Comparison of ENCODE assay signal across 1 cellular context in the genomic region with DNA sequence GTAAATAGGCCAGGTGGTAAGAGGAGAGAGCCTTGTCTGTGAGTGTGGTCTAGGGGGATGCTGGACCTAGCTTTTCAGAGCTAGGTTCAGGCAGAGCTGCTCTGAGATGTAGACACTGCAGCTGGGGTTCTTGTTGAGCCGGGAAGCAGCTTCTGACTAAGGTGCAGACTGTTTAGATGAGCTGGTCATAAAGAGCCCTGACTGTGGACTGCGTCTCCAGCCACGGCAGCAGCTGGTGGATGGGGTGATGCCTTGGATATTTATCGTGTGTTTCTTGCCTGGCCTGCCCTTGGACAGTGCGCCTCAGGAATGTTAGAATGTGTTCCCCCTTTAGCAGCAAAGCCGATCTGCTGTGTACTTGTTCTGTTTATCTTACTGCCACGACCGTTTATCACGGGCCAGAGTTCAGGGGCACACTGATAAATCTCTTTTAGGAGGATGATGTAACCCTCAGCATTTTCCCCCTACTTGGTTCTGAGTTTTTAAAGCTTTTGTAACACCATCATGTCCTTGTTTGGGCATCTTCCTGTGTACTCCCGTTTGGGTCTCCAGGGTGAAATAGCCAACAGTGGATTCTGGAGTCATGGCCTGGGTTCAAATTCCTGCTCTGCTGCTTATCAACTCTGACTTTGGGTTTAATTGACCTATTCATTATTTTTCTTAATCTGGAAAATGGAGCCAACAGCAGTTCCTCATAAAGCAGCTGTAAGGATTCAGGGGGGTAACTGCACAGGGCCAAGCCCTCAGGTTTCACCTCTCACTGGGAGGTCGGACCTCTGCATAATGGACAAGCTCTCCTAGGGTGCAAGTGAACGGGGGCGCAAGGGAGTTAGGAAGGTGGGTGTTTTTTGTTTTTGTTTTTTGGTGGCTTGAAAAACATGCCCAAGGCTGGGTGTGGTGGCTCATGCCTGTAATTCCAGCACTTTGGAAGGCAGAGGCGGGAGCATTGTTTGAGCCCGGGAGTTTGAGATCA.
A peak's percentile ranks its signal among the peaks of the same experiment; 100 is the strongest.
TF ChIP-seq lines count a peak whose summit lies in the region.

No MANE protein-coding gene starts in this region.

TF ChIP-seq in HepG2, 621 proteins besides CTCF, POLR2A, EP300 and RAD21 (continued from another document and continues in another):
- TF ChIP-seq PCBP2 (optimal IDR thresholded peaks at IDR 0.05; ENCODE audit: low read depth, low read length, poor library complexity, severe bottlenecking) (no peak), ZNF510 (CRISPR knock-in tag; IDR thresholded peaks at IDR 0.05; ENCODE audit: low read depth) (peak; percentile 32; the same call in 1 of the 2 replicates), DZIP1 (CRISPR knock-in tag; IDR thresholded peaks at IDR 0.05) (no peak), BCLAF1 (IDR thresholded peaks at IDR 0.05) (no peak), SNRNP70 (IDR thresholded peaks at IDR 0.05; ENCODE audit: low read depth, low read length) (no peak), CREM (IDR thresholded peaks at IDR 0.05) (peak; percentile 93), CREM (CRISPR knock-in tag; IDR thresholded peaks at IDR 0.05) (no peak), SOX13 (IDR thresholded peaks at IDR 0.05) (peak; percentile 91), SOX13 (CRISPR knock-in tag; conservative IDR thresholded peaks at IDR 0.05 in 1 of 2, IDR thresholded peaks at IDR 0.05 in 1 of 2) (peak in 1 of 2 experiments; percentile 96; a peak in 2 of 4 replicates), ZNF83 (CRISPR knock-in tag; IDR thresholded peaks at IDR 0.05; ENCODE audit: borderline replicate concordance) (no peak), TEAD2 (CRISPR knock-in tag; IDR thresholded peaks at IDR 0.05) (no peak), TFDP1 (CRISPR knock-in tag; IDR thresholded peaks at IDR 0.05; ENCODE audit: borderline replicate concordance) (no peak), RFX1 (IDR thresholded peaks at IDR 0.05) (peak; percentile 38; the same call in 1 of the 2 replicates), PHF5A (CRISPR knock-in tag; IDR thresholded peaks at IDR 0.05; ENCODE audit: low read depth, unreplicated experiment) (no peak), IRF9 (CRISPR knock-in tag; IDR thresholded peaks at IDR 0.05; ENCODE audit: borderline replicate concordance) (peak; percentile 62), RBFOX2 (IDR thresholded peaks at IDR 0.05; ENCODE audit: low read depth, low read length) (no peak), ZNF703 (CRISPR knock-in tag; IDR thresholded peaks at IDR 0.05; ENCODE audit: borderline replicate concordance) (peak; percentile 85; the same call in 1 of the 2 replicates), BORCS8-MEF2B (CRISPR knock-in tag; IDR thresholded peaks at IDR 0.05) (peak; percentile 76; the same call in 1 of the 2 replicates), ZNF552 (CRISPR knock-in tag; IDR thresholded peaks at IDR 0.05; ENCODE audit: borderline replicate concordance) (0 out of 2 replicates have a peak, but pooled peaks have one; percentile 70), FOSL1 (CRISPR knock-in tag; IDR thresholded peaks at IDR 0.05; ENCODE audit: borderline replicate concordance) (no peak), KDM2A (CRISPR knock-in tag; IDR thresholded peaks at IDR 0.05; ENCODE audit: borderline replicate concordance, low read depth) (peak; percentile 43; the same call in 1 of the 2 replicates), PCBP1 (IDR thresholded peaks at IDR 0.05; ENCODE audit: borderline replicate concordance, low read depth, low read length) (no peak), CBX1 (IDR thresholded peaks at IDR 0.05; ENCODE audit: low read depth) (peak; percentile 48), ZNF460 (CRISPR knock-in tag; IDR thresholded peaks at IDR 0.05; ENCODE audit: borderline replicate concordance) (peak; percentile 23; the same call in 1 of the 2 replicates), ZBTB8A (CRISPR knock-in tag; IDR thresholded peaks at IDR 0.05; ENCODE audit: borderline replicate concordance, low read depth) (no peak), ZKSCAN5 (CRISPR knock-in tag; IDR thresholded peaks at IDR 0.05) (0 out of 2 replicates have a peak, but pooled peaks have one; percentile 38), XRCC5 (optimal IDR thresholded peaks at IDR 0.05; ENCODE audit: low read length) (peak; percentile 76), STAT6 (CRISPR knock-in tag; IDR thresholded peaks at IDR 0.05; ENCODE audit: borderline replicate concordance) (peak; percentile 98), RBAK (CRISPR knock-in tag; IDR thresholded peaks at IDR 0.05) (0 out of 2 replicates have a peak, but pooled peaks have one; percentile 32), AHR (CRISPR knock-in tag; IDR thresholded peaks at IDR 0.05) (no peak), ZNF234 (CRISPR knock-in tag; conservative IDR thresholded peaks at IDR 0.05) (no peak), SMC3 (IDR thresholded peaks at IDR 0.05; ENCODE audit: low read length) (peak; percentile 17; the same call in 1 of the 2 replicates), ZNF501 (CRISPR knock-in tag; IDR thresholded peaks at IDR 0.05) (peak; percentile 94), ATF7 (IDR thresholded peaks at IDR 0.05) (peak; percentile 90), ATF7 (CRISPR knock-in tag; IDR thresholded peaks at IDR 0.05) (peak; percentile 96), HDAC6 (IDR thresholded peaks at IDR 0.05; ENCODE audit: low read depth, low read length) (no peak), RELA (CRISPR knock-in tag; IDR thresholded peaks at IDR 0.05) (no peak), ZNF367 (CRISPR knock-in tag; IDR thresholded peaks at IDR 0.05; ENCODE audit: borderline replicate concordance) (no peak), CCDC6 (CRISPR knock-in tag; IDR thresholded peaks at IDR 0.05) (peak; percentile 97), ZFY (CRISPR knock-in tag; IDR thresholded peaks at IDR 0.05) (peak; percentile 50; the same call in 1 of the 2 replicates)
- TF ChIP-seq, protein P1, sequence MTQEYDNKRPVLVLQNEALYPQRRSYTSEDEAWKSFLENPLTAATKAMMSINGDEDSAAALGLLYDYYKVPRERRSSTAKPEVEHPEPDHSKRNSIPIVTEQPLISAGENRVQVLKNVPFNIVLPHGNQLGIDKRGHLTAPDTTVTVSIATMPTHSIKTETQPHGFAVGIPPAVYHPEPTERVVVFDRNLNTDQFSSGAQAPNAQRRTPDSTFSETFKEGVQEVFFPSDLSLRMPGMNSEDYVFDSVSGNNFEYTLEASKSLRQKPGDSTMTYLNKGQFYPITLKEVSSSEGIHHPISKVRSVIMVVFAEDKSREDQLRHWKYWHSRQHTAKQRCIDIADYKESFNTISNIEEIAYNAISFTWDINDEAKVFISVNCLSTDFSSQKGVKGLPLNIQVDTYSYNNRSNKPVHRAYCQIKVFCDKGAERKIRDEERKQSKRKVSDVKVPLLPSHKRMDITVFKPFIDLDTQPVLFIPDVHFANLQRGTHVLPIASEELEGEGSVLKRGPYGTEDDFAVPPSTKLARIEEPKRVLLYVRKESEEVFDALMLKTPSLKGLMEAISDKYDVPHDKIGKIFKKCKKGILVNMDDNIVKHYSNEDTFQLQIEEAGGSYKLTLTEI (CRISPR knock-in tag; conservative IDR thresholded peaks at IDR 0.05) = no peak
- TF ChIP-seq, protein P2, sequence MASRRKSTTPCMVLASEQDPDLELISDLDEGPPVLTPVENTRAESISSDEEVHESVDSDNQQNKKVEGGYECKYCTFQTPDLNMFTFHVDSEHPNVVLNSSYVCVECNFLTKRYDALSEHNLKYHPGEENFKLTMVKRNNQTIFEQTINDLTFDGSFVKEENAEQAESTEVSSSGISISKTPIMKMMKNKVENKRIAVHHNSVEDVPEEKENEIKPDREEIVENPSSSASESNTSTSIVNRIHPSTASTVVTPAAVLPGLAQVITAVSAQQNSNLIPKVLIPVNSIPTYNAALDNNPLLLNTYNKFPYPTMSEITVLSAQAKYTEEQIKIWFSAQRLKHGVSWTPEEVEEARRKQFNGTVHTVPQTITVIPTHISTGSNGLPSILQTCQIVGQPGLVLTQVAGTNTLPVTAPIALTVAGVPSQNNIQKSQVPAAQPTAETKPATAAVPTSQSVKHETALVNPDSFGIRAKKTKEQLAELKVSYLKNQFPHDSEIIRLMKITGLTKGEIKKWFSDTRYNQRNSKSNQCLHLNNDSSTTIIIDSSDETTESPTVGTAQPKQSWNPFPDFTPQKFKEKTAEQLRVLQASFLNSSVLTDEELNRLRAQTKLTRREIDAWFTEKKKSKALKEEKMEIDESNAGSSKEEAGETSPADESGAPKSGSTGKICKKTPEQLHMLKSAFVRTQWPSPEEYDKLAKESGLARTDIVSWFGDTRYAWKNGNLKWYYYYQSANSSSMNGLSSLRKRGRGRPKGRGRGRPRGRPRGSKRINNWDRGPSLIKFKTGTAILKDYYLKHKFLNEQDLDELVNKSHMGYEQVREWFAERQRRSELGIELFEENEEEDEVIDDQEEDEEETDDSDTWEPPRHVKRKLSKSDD (CRISPR knock-in tag; IDR thresholded peaks at IDR 0.05; ENCODE audit: low read depth) = peak; percentile 93
- TF ChIP-seq, protein P3, sequence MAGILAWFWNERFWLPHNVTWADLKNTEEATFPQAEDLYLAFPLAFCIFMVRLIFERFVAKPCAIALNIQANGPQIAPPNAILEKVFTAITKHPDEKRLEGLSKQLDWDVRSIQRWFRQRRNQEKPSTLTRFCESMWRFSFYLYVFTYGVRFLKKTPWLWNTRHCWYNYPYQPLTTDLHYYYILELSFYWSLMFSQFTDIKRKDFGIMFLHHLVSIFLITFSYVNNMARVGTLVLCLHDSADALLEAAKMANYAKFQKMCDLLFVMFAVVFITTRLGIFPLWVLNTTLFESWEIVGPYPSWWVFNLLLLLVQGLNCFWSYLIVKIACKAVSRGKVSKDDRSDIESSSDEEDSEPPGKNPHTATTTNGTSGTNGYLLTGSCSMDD (CRISPR knock-in tag; IDR thresholded peaks at IDR 0.05) = no peak
